1 cellular context compared by ENCODE assay signal in genomic region chr7:140036224-140036651, GRCh38.
TF ChIP-seq lines count a peak whose summit lies in the region.

No MANE protein-coding gene starts in this region.

TF ChIP-seq in H1, 55 proteins besides CTCF, POLR2A, EP300 and RAD21 (continued from another document):
- no peak for TF ChIP-seq CBX5 (IDR thresholded peaks at IDR 0.05; ENCODE audit: low read depth, low read length)
